Comparison of ENCODE assay signal across 1 cellular context in the genomic region with DNA sequence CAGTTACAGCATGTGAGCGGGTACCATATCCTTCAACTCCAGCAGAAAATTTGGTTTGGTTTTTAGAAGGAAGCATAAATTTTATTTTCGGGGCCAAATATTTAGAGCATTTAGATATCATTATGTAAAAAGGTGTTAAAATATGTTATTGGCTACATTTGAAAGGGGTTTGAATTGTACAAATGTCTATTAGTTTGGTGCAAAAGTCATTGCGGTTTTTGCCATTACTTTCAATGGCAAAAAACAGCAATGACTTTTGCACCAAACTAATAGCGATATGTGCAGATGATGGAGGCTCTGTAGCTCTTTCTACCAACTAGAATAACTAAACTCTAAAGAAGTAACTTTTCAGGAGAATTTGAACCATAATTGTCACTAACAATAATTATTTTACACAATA.
TF ChIP-seq lines count a peak whose summit lies in the region.

No MANE protein-coding gene starts in this region.

TF ChIP-seq in HepG2, 621 proteins besides CTCF, POLR2A, EP300 and RAD21 (continued from another document):
- TF ChIP-seq, protein P1, sequence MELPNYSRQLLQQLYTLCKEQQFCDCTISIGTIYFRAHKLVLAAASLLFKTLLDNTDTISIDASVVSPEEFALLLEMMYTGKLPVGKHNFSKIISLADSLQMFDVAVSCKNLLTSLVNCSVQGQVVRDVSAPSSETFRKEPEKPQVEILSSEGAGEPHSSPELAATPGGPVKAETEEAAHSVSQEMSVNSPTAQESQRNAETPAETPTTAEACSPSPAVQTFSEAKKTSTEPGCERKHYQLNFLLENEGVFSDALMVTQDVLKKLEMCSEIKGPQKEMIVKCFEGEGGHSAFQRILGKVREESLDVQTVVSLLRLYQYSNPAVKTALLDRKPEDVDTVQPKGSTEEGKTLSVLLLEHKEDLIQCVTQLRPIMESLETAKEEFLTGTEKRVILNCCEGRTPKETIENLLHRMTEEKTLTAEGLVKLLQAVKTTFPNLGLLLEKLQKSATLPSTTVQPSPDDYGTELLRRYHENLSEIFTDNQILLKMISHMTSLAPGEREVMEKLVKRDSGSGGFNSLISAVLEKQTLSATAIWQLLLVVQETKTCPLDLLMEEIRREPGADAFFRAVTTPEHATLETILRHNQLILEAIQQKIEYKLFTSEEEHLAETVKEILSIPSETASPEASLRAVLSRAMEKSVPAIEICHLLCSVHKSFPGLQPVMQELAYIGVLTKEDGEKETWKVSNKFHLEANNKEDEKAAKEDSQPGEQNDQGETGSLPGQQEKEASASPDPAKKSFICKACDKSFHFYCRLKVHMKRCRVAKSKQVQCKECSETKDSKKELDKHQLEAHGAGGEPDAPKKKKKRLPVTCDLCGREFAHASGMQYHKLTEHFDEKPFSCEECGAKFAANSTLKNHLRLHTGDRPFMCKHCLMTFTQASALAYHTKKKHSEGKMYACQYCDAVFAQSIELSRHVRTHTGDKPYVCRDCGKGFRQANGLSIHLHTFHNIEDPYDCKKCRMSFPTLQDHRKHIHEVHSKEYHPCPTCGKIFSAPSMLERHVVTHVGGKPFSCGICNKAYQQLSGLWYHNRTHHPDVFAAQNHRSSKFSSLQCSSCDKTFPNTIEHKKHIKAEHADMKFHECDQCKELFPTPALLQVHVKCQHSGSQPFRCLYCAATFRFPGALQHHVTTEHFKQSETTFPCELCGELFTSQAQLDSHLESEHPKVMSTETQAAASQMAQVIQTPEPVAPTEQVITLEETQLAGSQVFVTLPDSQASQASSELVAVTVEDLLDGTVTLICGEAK (IDR thresholded peaks at IDR 0.05), result peak; percentile 84
- TF ChIP-seq, protein P1 (CRISPR knock-in tag; IDR thresholded peaks at IDR 0.05), result no peak
